Comparison of ENCODE assay signal across 9 cellular contexts in the genomic region with DNA sequence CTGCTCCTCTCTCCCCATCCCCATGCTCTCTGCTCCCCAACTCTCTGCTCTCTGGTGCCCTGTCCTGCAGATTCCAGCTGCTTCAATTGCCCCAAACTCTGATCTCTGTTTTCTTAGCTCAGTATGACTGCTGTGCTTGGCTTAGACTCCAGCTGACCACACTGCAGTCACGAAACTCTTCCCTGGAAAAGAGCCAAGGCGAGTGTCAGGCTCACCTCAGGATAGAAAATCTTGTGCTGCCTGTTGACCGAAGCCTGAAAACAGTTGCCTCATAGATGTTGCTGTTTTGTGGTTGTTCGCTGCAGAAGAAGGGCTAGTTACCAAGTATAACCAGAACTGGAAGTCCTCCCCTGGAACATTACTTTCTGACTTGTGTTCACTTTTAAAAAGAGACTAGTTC.
DNase-seq lines count a peak whose midpoint lies in the region; ATAC-seq and TF ChIP-seq lines count a peak whose summit lies in the region.
"Had no signal": no experiment of that assay in that cellular context is flagged by ENCODE, and none has a peak within 500 bp of the region (broad histone marks: within the 10 kb centered on the region; RNA-seq: fewer than 3 reads in every experiment).

No MANE protein-coding gene starts in this region.

- no peak for TF ChIP-seq EP300 in Ishikawa (IDR thresholded peaks at IDR 0.05; ENCODE audit: borderline replicate concordance)

- ATAC-seq in HG02610 (IDR thresholded peaks at IDR 0.05; ENCODE audit: unreplicated experiment) (no peak), HG03439 (IDR thresholded peaks at IDR 0.05; ENCODE audit: unreplicated experiment) (no peak)

- TF ChIP-seq RAD21 in Ishikawa (IDR thresholded peaks at IDR 0.05; ENCODE audit: low read depth): no peak

- H3K27ac ChIP-seq in VCaP: 0 out of 2 replicates have a peak overlapping the region, but pooled peaks have one; percentile 20

- TF ChIP-seq CTCF in VCaP (conservative IDR thresholded peaks at IDR 0.05): no peak

- DNase-seq in fibroblast of the conjunctiva (ENCODE audit: low read depth): peak; percentile 61
- DNase-seq in stromal cell of bone marrow (ENCODE audit: low read depth): peak; percentile 82
- no peak for DNase-seq in DMS53 treated with DMSO at 0.1 percent for 48 hours (lab: John Stamatoyannopoulos, UW; ENCODE audit: unreplicated experiment)
- DNase-seq: aorta, immature natural killer cell had no signal

TF ChIP-seq in Ishikawa, 13 proteins besides CTCF, POLR2A, EP300 and RAD21:
- TF ChIP-seq FOXM1 (IDR thresholded peaks at IDR 0.05; ENCODE audit: borderline replicate concordance, low read depth): no peak
- no peak for TF ChIP-seq TEAD4 (IDR thresholded peaks at IDR 0.05)
- no peak for TF ChIP-seq CREB1 (IDR thresholded peaks at IDR 0.05; ENCODE audit: low read depth)
- no peak for TF ChIP-seq ZBTB7A (IDR thresholded peaks at IDR 0.05; ENCODE audit: low read depth)
- TF ChIP-seq TCF12 (IDR thresholded peaks at IDR 0.05; ENCODE audit: low read depth): 0 out of 2 replicates have a peak, but pooled peaks have one; percentile 16
- TF ChIP-seq NFIC (IDR thresholded peaks at IDR 0.05): peak; percentile 83
- no peak for TF ChIP-seq TAF1 (IDR thresholded peaks at IDR 0.05; ENCODE audit: low read depth)
- TF ChIP-seq, protein P1, sequence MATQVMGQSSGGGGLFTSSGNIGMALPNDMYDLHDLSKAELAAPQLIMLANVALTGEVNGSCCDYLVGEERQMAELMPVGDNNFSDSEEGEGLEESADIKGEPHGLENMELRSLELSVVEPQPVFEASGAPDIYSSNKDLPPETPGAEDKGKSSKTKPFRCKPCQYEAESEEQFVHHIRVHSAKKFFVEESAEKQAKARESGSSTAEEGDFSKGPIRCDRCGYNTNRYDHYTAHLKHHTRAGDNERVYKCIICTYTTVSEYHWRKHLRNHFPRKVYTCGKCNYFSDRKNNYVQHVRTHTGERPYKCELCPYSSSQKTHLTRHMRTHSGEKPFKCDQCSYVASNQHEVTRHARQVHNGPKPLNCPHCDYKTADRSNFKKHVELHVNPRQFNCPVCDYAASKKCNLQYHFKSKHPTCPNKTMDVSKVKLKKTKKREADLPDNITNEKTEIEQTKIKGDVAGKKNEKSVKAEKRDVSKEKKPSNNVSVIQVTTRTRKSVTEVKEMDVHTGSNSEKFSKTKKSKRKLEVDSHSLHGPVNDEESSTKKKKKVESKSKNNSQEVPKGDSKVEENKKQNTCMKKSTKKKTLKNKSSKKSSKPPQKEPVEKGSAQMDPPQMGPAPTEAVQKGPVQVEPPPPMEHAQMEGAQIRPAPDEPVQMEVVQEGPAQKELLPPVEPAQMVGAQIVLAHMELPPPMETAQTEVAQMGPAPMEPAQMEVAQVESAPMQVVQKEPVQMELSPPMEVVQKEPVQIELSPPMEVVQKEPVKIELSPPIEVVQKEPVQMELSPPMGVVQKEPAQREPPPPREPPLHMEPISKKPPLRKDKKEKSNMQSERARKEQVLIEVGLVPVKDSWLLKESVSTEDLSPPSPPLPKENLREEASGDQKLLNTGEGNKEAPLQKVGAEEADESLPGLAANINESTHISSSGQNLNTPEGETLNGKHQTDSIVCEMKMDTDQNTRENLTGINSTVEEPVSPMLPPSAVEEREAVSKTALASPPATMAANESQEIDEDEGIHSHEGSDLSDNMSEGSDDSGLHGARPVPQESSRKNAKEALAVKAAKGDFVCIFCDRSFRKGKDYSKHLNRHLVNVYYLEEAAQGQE (IDR thresholded peaks at IDR 0.05; ENCODE audit: low read depth): no peak
